Comparison of ENCODE assay signal across 6 cellular contexts in genomic region chr6:30914854-30915590, GRCh38. TPM values are rescaled to one million over a fixed set of nuclear protein-coding genes. Genes with fewer than 3 reads are reported as not detected.
DNase-seq lines count a peak whose midpoint lies in the region; ATAC-seq, FAIRE-seq and TF ChIP-seq lines count a peak whose summit lies in the region.

No MANE protein-coding gene starts in this region.

- no peak for ATAC-seq in activated B cell treated with CpG ODN at 0.5 μM for 24 hours (ENCODE audit: low read depth)

- H3K9me3 ChIP-seq in CD4-positive, alpha-beta memory T cell (ENCODE audit: control insufficient read depth in 1 of 2, low read length in 2 of 2) = no peaks in the 10 kb centered on the region

- peak overlapping the region; percentile 77 for H3K27ac ChIP-seq in CD4-positive, alpha-beta memory T cell (ENCODE audit: low read depth, low read length)

- H3K9me3 Mint-ChIP-seq in CD4-positive, alpha-beta memory T cell = no peaks in the 10 kb centered on the region
- no peaks in the 10 kb centered on the region for H3K9me3 Mint-ChIP-seq in activated B cell treated with CpG ODN at 0.5 μM for 24 hours

- FAIRE-seq in GM12891 (lab: Jason Lieb, UNC) = no peak

- peak overlapping the region; percentile 70 to 94 for H3K4me3 ChIP-seq in CD4-positive, alpha-beta memory T cell (ENCODE audit: low read length in 2 of 2)
- peak overlapping the region; percentile 43 for H3K4me3 ChIP-seq in kidney epithelial cell (ENCODE audit: low read depth, low read length)

- H3K4me1 ChIP-seq in CD4-positive, alpha-beta memory T cell (ENCODE audit: insufficient read depth, low read length) = peaks cover 21% of the 10 kb centered on the region

- H3K27me3 Mint-ChIP-seq in CD4-positive, alpha-beta memory T cell = no peaks in the 10 kb centered on the region
- no peaks in the 10 kb centered on the region for H3K27me3 Mint-ChIP-seq in activated B cell treated with CpG ODN at 0.5 μM for 24 hours

- H3K27me3 ChIP-seq in CD4-positive, alpha-beta memory T cell (ENCODE audit: insufficient read depth, low read length) = no peaks in the 10 kb centered on the region
- H3K27me3 ChIP-seq in kidney epithelial cell (ENCODE audit: control insufficient read depth, insufficient read depth, low read length) = no peaks in the 10 kb centered on the region

- peaks cover 19% of the 10 kb centered on the region for H3K36me3 ChIP-seq in CD4-positive, alpha-beta memory T cell (ENCODE audit: insufficient read depth, low read length)
- H3K36me3 ChIP-seq in kidney epithelial cell (ENCODE audit: control insufficient read depth, insufficient read depth, low read length) = peaks cover 5% of the 10 kb centered on the region

- TF ChIP-seq CTCF in activated B cell treated with CpG ODN at 0.5 μM for 24 hours (IDR thresholded peaks at IDR 0.05) (no peak), kidney epithelial cell (IDR thresholded peaks at IDR 0.05; ENCODE audit: insufficient read depth, low read length, poor library complexity, severe bottlenecking) (no peak)

- no peak for TF ChIP-seq POLR2A in GM12891 (IDR thresholded peaks at IDR 0.05; ENCODE audit: low read depth, low read length)

- CTCF ChIA-PET in CD4-positive, alpha-beta memory T cell (lab: Charles Lee; ENCODE audit: partially characterized antibody) = interaction anchor here (1.0 to 4.9 kb wide), 16 partner anchors 19 to 204 kb away, joined by 3 to 34 read pairs (median 4); no protein-coding TSS in a partner anchor
- CTCF ChIA-PET in activated B cell treated with CpG ODN at 0.5 μM for 24 hours (lab: Charles Lee) = interaction anchor here (0.8 to 4.3 kb wide), 9 partner anchors 15 to 172 kb away, joined by 3 to 41 read pairs (median 6); no protein-coding TSS in a partner anchor

- DNase-seq in CD4-positive, alpha-beta memory T cell = no peak
- DNase-seq in activated B cell treated with CpG ODN at 0.5 μM for 24 hours (no peak), kidney epithelial cell (ENCODE audit: low read depth) (no peak), NCI-H524 (lab: John Stamatoyannopoulos, UW) (no peak), GM12891 (ENCODE audit: insufficient read length, low spot score) (no peak), AG20443 (ENCODE audit: low spot score) (no peak)

- intact Hi-C loops in CD4-positive, alpha-beta memory T cell (cut with micrococcal nuclease) = loop anchor here (1.0 to 5.0 kb wide), 4 partner anchors 87 to 213 kb away; no protein-coding TSS in a partner anchor
- intact Hi-C loops in activated B cell treated with CpG ODN at 0.5 μM for 24 hours (cut with micrococcal nuclease) = loop anchor here (1.0 to 2.0 kb wide), 5 partner anchors 30 to 164 kb away; partner anchors contain the start of gene DDR1

- peak overlapping the region; percentile 83 to 98 (median 90) for H3K27ac Mint-ChIP-seq in CD4-positive, alpha-beta memory T cell
- H3K27ac Mint-ChIP-seq in activated B cell treated with CpG ODN at 0.5 μM for 24 hours = peak overlapping the region; percentile 81

- peak overlapping the region; percentile 89 to 96 (median 95) for H3K4me3 Mint-ChIP-seq in CD4-positive, alpha-beta memory T cell
- peak overlapping the region; percentile 90 for H3K4me3 Mint-ChIP-seq in activated B cell treated with CpG ODN at 0.5 μM for 24 hours

- peaks cover 22 to 46% (median 34%) of the 10 kb centered on the region in 4 donors for H3K4me1 Mint-ChIP-seq in CD4-positive, alpha-beta memory T cell
- H3K4me1 Mint-ChIP-seq in activated B cell treated with CpG ODN at 0.5 μM for 24 hours = peaks cover 24% of the 10 kb centered on the region

- H3K36me3 Mint-ChIP-seq in CD4-positive, alpha-beta memory T cell = peaks cover 41 to 56% of the 10 kb centered on the region in 2 donors
- H3K36me3 Mint-ChIP-seq in activated B cell treated with CpG ODN at 0.5 μM for 24 hours (ENCODE audit: low read depth) = peaks cover 72% of the 10 kb centered on the region

- POLR2A ChIA-PET in CD4-positive, alpha-beta memory T cell (lab: Charles Lee; ENCODE audit: partially characterized antibody) = interaction anchor here (1.0 to 3.3 kb wide), 8 partner anchors 10 to 301 kb away, joined by 3 to 13 read pairs (median 6); partner anchors contain the start of genes DDR1, MRPS18B, PPP1R10 and PSORS1C1
- POLR2A ChIA-PET in activated B cell treated with CpG ODN at 0.5 μM for 24 hours (lab: Charles Lee) = interaction anchor here (1.2 to 2.7 kb wide), 5 partner anchors 11 to 165 kb away, joined by 3 to 17 read pairs (median 8); no protein-coding TSS in a partner anchor

TF ChIP-seq in GM12891, 5 proteins besides CTCF, POLR2A, EP300 and RAD21:
- TF ChIP-seq SPI1 (IDR thresholded peaks at IDR 0.05; ENCODE audit: low read depth, low read length) (no peak), TAF1 (IDR thresholded peaks at IDR 0.05; ENCODE audit: low read depth, low read length) (no peak), POLR2AphosphoS5 (IDR thresholded peaks at IDR 0.05; ENCODE audit: low read depth, low read length) (no peak), PAX5 (IDR thresholded peaks at IDR 0.05; ENCODE audit: insufficient read depth, low read length, severe bottlenecking) (no peak), POU2F2 (IDR thresholded peaks at IDR 0.05; ENCODE audit: low read depth, low read length) (no peak)

RNA-seq across cellular contexts. Expression of gene VARS2, which starts 1.0 kb away (rescaled TPM):
- total RNA-seq in CD4-positive, alpha-beta memory T cell = 10 to 100 TPM; 34.9 to 37.8 TPM
- polyA plus RNA-seq in CD4-positive, alpha-beta memory T cell = 10 to 100 TPM; 16.3 to 17.0 TPM
- total RNA-seq in activated B cell treated with CpG ODN at 0.5 μM for 24 hours = 39.4 and 47.8 TPM in 2 replicates
- total RNA-seq in kidney epithelial cell = 34.7 and 37.7 TPM in 2 replicates
- polyA plus RNA-seq in GM12891 (2012; ENCODE audit: low read depth, missing spikeins) = 28.0 TPM

RNA-seq across cellular contexts. Expression of gene GTF2H4, which starts 7.0 kb away (rescaled TPM):
- 10 to 100 TPM; 36.5 to 39.7 TPM for total RNA-seq in CD4-positive, alpha-beta memory T cell
- polyA plus RNA-seq in CD4-positive, alpha-beta memory T cell = 1 to 10 TPM; 3.7 to 9.5 TPM
- total RNA-seq in activated B cell treated with CpG ODN at 0.5 μM for 24 hours (37.8 and 42.3 TPM in 2 replicates), kidney epithelial cell (23.0 and 27.7 TPM in 2 replicates)
- polyA plus RNA-seq in GM12891 (2012; ENCODE audit: low read depth, missing spikeins) = 24.9 TPM

RNA-seq across cellular contexts. Expression of gene SFTA2, which starts 16.9 kb away (rescaled TPM):
- total RNA-seq in CD4-positive, alpha-beta memory T cell = under 1 TPM in 1 of 2 experiments, not detected in 1; 0.44 TPM
- polyA plus RNA-seq in CD4-positive, alpha-beta memory T cell = not detected
- total RNA-seq in activated B cell treated with CpG ODN at 0.5 μM for 24 hours (not detected in 2 replicates), kidney epithelial cell (1.0 TPM in 1 of 2 replicates, not detected in the other)
- not detected for polyA plus RNA-seq in GM12891 (2012; ENCODE audit: low read depth, missing spikeins)

RNA-seq across cellular contexts. Expression of gene MUCL3, which starts 25.8 kb away (rescaled TPM):
- total RNA-seq in CD4-positive, alpha-beta memory T cell = not detected
- polyA plus RNA-seq in CD4-positive, alpha-beta memory T cell = not detected
- not detected in 2 replicates for total RNA-seq in activated B cell treated with CpG ODN at 0.5 μM for 24 hours
- total RNA-seq in kidney epithelial cell = not detected in 2 replicates
- 0.13 TPM for polyA plus RNA-seq in GM12891 (2012; ENCODE audit: low read depth, missing spikeins)

RNA-seq across cellular contexts. Expression of gene DDR1, which starts 30.7 kb away (rescaled TPM):
- total RNA-seq in CD4-positive, alpha-beta memory T cell = 10 to 100 TPM; 10.2 to 13.1 TPM
- polyA plus RNA-seq in CD4-positive, alpha-beta memory T cell = 1 to 10 TPM; 1.4 to 3.1 TPM
- total RNA-seq in activated B cell treated with CpG ODN at 0.5 μM for 24 hours = 16.8 and 18.7 TPM in 2 replicates
- 171 and 173 TPM in 2 replicates for total RNA-seq in kidney epithelial cell
- polyA plus RNA-seq in GM12891 (2012; ENCODE audit: low read depth, missing spikeins) = 13.9 TPM
